Comparison of ENCODE assay signal across 9 cellular contexts in the genomic region with DNA sequence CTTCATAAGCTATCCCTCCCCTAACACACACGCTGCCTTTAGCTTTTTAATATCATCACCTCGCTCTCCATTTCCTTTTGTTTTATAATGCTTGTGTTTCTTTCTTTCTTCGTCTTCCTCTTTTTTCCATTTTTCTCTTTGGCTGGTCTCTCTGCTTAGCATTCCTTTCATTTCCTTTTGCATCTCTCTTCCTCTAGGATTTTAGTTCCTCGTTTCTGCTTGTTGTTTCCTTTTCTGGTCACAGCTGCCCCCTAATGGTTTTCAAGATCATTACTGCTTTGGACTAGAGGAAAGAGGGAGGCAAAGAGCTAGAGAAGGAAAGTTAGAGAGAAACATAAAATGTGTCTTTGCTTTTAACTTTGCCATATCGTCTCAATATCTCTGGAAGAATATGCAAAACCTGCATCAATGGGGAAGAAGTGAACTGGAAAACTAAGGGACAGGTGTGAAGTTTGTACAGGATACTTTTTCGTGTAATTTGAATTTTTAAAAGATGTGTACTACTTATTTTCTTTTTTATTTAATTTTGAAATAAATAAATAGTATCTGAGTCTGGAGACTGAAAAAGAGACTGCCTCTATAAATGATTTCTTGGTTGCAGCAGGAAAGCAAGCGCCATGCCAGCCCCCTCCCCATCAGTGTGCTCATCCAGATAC. TPM values are rescaled to one million over a fixed set of nuclear protein-coding genes. Genes with fewer than 3 reads are reported as not detected.
DNase-seq lines count a peak whose midpoint lies in the region; ATAC-seq and TF ChIP-seq lines count a peak whose summit lies in the region.
"Had no signal": no experiment of that assay in that cellular context is flagged by ENCODE, and none has a peak within 500 bp of the region (broad histone marks: within the 10 kb centered on the region; RNA-seq: fewer than 3 reads in every experiment).

No MANE protein-coding gene starts in this region.

- H3K4me1 ChIP-seq in prostate gland (replicated peaks): no peaks in the 10 kb centered on the region

- WGBS in prostate gland: 37% methylated on average over 7 of the region's 7 CpGs

- no peak overlapping the region for H3K27ac ChIP-seq in prostate gland

- intact Hi-C loops in prostate gland (cut with DNase I): loop anchor here (2.0 to 10.0 kb wide), 5 partner anchors 801 to 1561 kb away; no protein-coding TSS in a partner anchor

- no peaks in the 10 kb centered on the region for H3K36me3 ChIP-seq in prostate gland

- no peaks in the 10 kb centered on the region for H3K27me3 ChIP-seq in prostate gland (replicated peaks; ENCODE audit: insufficient read depth)

- ATAC-seq in SK-N-SH treated with all-trans-retinoic acid at 6 μM for 48 hours: peak; percentile 71
- ATAC-seq in HG02571 (IDR thresholded peaks at IDR 0.05; ENCODE audit: unreplicated experiment): no peak

- peak; percentile 68 for DNase-seq in SIG-M5 treated with dmso at 0.1 percent for 504 hours (lab: John Stamatoyannopoulos, UW; ENCODE audit: unreplicated experiment)
- no peak for DNase-seq in SIG-M5 (lab: John Stamatoyannopoulos, UW)
- peak; percentile 23 for DNase-seq in NCI-H1105 (lab: John Stamatoyannopoulos, UW)
- peak in 1 of 2 donors; percentile 86 for DNase-seq in foreskin fibroblast
- no peak for DNase-seq in prostate gland (ENCODE audit: low spot score)
- no peak for DNase-seq in GM19240 (ENCODE audit: insufficient read length, low spot score)

- no peaks in the 10 kb centered on the region for H3K9me3 ChIP-seq in prostate gland

- H3K4me3 ChIP-seq in foreskin fibroblast (ENCODE audit: low read depth in 1 of 2, low read length in 2 of 2) (no peak overlapping the region), prostate gland (no peak overlapping the region)

- peak; percentile 68 for TF ChIP-seq CTCF in foreskin fibroblast (IDR thresholded peaks at IDR 0.05; ENCODE audit: low read depth, low read length)
- TF ChIP-seq CTCF in prostate gland (IDR thresholded peaks at IDR 0.05): peak; percentile 35 to 85 (median 70)

- TF ChIP-seq POLR2A in prostate gland (IDR thresholded peaks at IDR 0.05): no peak

TF ChIP-seq in SK-N-SH treated with all-trans-retinoic acid at 6 μM for 48 hours, 23 proteins besides CTCF, POLR2A, EP300 and RAD21:
- TF ChIP-seq ESRRG (CRISPR knock-in tag; IDR thresholded peaks at IDR 0.05): no peak
- TF ChIP-seq OSR1 (CRISPR knock-in tag; IDR thresholded peaks at IDR 0.05): no peak
- TF ChIP-seq PPARA (CRISPR knock-in tag; IDR thresholded peaks at IDR 0.05; ENCODE audit: borderline replicate concordance): no peak

RNA-seq across cellular contexts. Expression of gene NRP2, which starts 6.3 kb away (rescaled TPM):
- 10 to 100 TPM in 1 of 2 donors, 1 to 10 TPM in 1; 9.7 to 21.0 TPM for total RNA-seq in prostate gland
- total RNA-seq: CD4-positive, CD25-positive, alpha-beta regulatory T cell had no signal

Comparison
In these comparisons a context has a peak if more than half of its experiments do, and no peak if none do; other contexts are left out.
1. DNase-seq: peak in SIG-M5 treated with dmso at 0.1 percent for 504 hours (single experiment) and NCI-H1105 (single experiment); none in SIG-M5 (single experiment), prostate gland (single experiment) and GM19240 (single experiment).